ENCODE assay signal across 1 cellular context in the genomic region with DNA sequence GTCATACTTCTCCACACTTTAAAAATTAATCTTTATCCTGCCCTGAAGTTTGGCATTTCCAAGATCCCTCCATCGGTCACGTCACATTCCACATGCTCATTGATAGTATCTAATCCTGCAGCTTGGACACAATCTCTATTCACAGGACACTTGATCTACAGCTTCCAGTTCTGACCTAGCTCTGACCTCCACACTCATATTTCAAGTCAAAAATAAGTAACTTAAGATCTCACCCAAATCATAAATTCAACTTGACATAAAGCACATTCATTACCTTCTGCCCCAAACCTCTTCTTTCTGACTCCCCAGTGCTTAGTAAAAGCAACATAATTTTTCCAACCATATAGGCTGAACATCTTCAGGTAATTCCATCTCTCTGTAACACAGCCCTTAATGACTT.
TF ChIP-seq lines count a peak whose summit lies in the region.

No MANE protein-coding gene starts in this region.

TF ChIP-seq in Ishikawa, 13 proteins besides CTCF, POLR2A, EP300 and RAD21 (continued from another document):
- TF ChIP-seq ZBTB7A (IDR thresholded peaks at IDR 0.05; ENCODE audit: low read depth): no peak
TF ChIP-seq in Ishikawa: peak in this region for 1.
